ENCODE assay signal across 13 cellular contexts in the genomic region with DNA sequence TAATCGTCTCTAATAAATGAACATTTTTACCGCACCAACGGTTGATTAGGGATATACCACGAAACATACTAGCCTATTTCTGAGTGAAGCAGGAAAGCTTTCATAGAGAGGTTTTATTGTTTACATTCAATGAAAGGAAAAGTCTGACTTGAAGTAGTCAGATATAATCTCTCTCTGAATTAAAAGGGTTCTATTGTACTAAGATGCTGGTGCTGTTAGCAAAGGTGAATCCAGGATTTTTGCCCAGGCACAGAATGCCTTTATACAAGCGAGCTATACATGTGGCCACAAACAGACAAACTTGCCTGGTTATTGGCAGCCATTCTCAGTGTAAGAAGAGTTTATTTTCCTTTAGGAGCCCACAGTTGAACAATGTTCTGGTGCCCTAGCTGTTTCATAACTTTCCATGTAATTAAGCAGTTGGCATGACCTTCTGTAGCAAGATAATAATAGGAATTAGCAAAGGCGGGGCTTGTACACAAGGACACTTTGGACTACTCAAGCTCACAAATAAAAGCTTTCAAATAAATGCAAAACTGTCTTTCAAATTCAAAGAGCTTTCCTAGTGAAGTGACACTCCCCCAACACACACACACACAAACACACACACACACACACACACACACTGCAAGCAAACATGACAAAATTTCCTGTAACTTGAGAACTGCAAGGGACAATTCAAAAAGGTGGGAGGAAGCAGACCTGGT.
DNase-seq lines count a peak whose midpoint lies in the region; ATAC-seq and TF ChIP-seq lines count a peak whose summit lies in the region.
"Had no signal": no experiment of that assay in that cellular context is flagged by ENCODE, and none has a peak within 500 bp of the region (broad histone marks: within the 10 kb centered on the region; RNA-seq: fewer than 3 reads in every experiment).

No MANE protein-coding gene starts in this region.

- no peak for ATAC-seq in naive thymus-derived CD4-positive, alpha-beta T cell
- ATAC-seq in GM21447 (IDR thresholded peaks at IDR 0.05; ENCODE audit: unreplicated experiment) (no peak), HG03175 (IDR thresholded peaks at IDR 0.05; ENCODE audit: unreplicated experiment) (no peak)
- ATAC-seq: left lobe of liver had no signal

- no peaks in the 10 kb centered on the region for H3K27me3 Mint-ChIP-seq in chondrocyte (ENCODE audit: low read depth)
- H3K27me3 Mint-ChIP-seq in naive thymus-derived CD4-positive, alpha-beta T cell: no peaks in the 10 kb centered on the region
- H3K27me3 Mint-ChIP-seq: IgD-negative memory B cell had no signal

- H3K4me3 Mint-ChIP-seq in chondrocyte (ENCODE audit: unreplicated experiment): no peak overlapping the region
- peak overlapping the region; percentile 3 to 80 (median 50) for H3K4me3 Mint-ChIP-seq in naive thymus-derived CD4-positive, alpha-beta T cell

- H3K27ac ChIP-seq in naive thymus-derived CD4-positive, alpha-beta T cell (ENCODE audit: low read depth, low read length): peak overlapping the region; percentile 56

- H3K27me3 ChIP-seq in HAP-1 (ENCODE audit: low read depth): no peaks in the 10 kb centered on the region
- no peaks in the 10 kb centered on the region for H3K27me3 ChIP-seq in naive thymus-derived CD4-positive, alpha-beta T cell (ENCODE audit: control insufficient read depth in 2 of 2, insufficient read depth in 2 of 2, low read length in 2 of 2)

- no peak for TF ChIP-seq CTCF in chondrocyte (IDR thresholded peaks at IDR 0.05)

- H3K9me3 Mint-ChIP-seq in chondrocyte (ENCODE audit: low read depth): peaks cover 25% of the 10 kb centered on the region
- H3K9me3 Mint-ChIP-seq in naive thymus-derived CD4-positive, alpha-beta T cell: peaks cover 6 to 53% (median 18%) of the 10 kb centered on the region in 11 donors

- H3K36me3 ChIP-seq in HAP-1 (replicated peaks): no peaks in the 10 kb centered on the region
- no peaks in the 10 kb centered on the region for H3K36me3 ChIP-seq in naive thymus-derived CD4-positive, alpha-beta T cell (ENCODE audit: control insufficient read depth in 2 of 3, insufficient read depth in 3 of 3, low read length in 3 of 3)

- H3K4me1 ChIP-seq in HAP-1: peaks cover 22% of the 10 kb centered on the region
- peaks cover 20 to 55% of the 10 kb centered on the region in 2 donors for H3K4me1 ChIP-seq in naive thymus-derived CD4-positive, alpha-beta T cell (ENCODE audit: control insufficient read depth in 2 of 2, insufficient read depth in 2 of 2, low read length in 2 of 2)

- H3K4me1 Mint-ChIP-seq in chondrocyte (ENCODE audit: low read depth): peaks cover 34% of the 10 kb centered on the region
- peaks cover 32 to 68% (median 53%) of the 10 kb centered on the region in 7 donors for H3K4me1 Mint-ChIP-seq in naive thymus-derived CD4-positive, alpha-beta T cell

- no peak overlapping the region for H3K4me3 ChIP-seq in HAP-1
- no peak overlapping the region for H3K4me3 ChIP-seq in naive thymus-derived CD4-positive, alpha-beta T cell (ENCODE audit: low read length)

- peaks cover 13% of the 10 kb centered on the region for H3K36me3 Mint-ChIP-seq in chondrocyte (ENCODE audit: low read depth)
- peaks cover 2 to 55% (median 10%) of the 10 kb centered on the region in 5 donors for H3K36me3 Mint-ChIP-seq in naive thymus-derived CD4-positive, alpha-beta T cell
- H3K36me3 Mint-ChIP-seq: brain had no signal

- DNase-seq in HAP-1 (ENCODE audit: low spot score in 2 of 2) (peak; percentile 60 to 93), NCI-H1105 (lab: John Stamatoyannopoulos, UW) (peak; percentile 57), chondrocyte (ENCODE audit: low spot score) (no peak), C1 segment of cervical spinal cord (lab: John Stamatoyannopoulos, UW) (no peak)
- no peak for DNase-seq in naive thymus-derived CD4-positive, alpha-beta T cell
- DNase-seq: activated CD4-positive, alpha-beta T cell treated with anti-CD3 and anti-CD28 coated beads for 48 hours; head of caudate nucleus; NCI-H2081 treated with DMSO at 0.1 percent for 48 hours had no signal

- intact Hi-C loops in naive thymus-derived CD4-positive, alpha-beta T cell (cut with micrococcal nuclease): no loop called here

- POLR2A ChIA-PET in naive thymus-derived CD4-positive, alpha-beta T cell (lab: Charles Lee): interaction anchor here (0.7 to 2.4 kb wide), 8 partner anchors 11 to 73 kb away, joined by 3 to 9 read pairs (median 3); no protein-coding TSS in a partner anchor

- peak overlapping the region; percentile 11 for H3K27ac Mint-ChIP-seq in chondrocyte (ENCODE audit: unreplicated experiment)
- peak overlapping the region; percentile 56 to 89 (median 80) for H3K27ac Mint-ChIP-seq in naive thymus-derived CD4-positive, alpha-beta T cell

- CTCF ChIA-PET in naive thymus-derived CD4-positive, alpha-beta T cell (lab: Charles Lee): interaction anchor here (0.5 to 1.3 kb wide), 3 partner anchors 9 to 1989 kb away, joined by 3 read pairs; no protein-coding TSS in a partner anchor

- H3K9me3 ChIP-seq in HAP-1: peaks cover 3% of the 10 kb centered on the region; the same call in 1 of the 2 replicates
- peaks cover 0 to 20% (median 0%) of the 10 kb centered on the region in 3 experiments for H3K9me3 ChIP-seq in naive thymus-derived CD4-positive, alpha-beta T cell (ENCODE audit: control insufficient read depth in 2 of 3, low read length in 3 of 3)

- in situ Hi-C loops in HAP-1 (cut with MboI; ENCODE audit: low sequenced_read_pairs): no loop called here

Comparison
In these comparisons a context has a peak if more than half of its experiments do, and no peak if none do; other contexts are left out.
1. DNase-seq: peak in HAP-1 (2 of 2) and NCI-H1105 (single experiment); none in chondrocyte (single experiment), naive thymus-derived CD4-positive, alpha-beta T cell (0 of 9) and C1 segment of cervical spinal cord (0 of 14).